In the genomic region with DNA sequence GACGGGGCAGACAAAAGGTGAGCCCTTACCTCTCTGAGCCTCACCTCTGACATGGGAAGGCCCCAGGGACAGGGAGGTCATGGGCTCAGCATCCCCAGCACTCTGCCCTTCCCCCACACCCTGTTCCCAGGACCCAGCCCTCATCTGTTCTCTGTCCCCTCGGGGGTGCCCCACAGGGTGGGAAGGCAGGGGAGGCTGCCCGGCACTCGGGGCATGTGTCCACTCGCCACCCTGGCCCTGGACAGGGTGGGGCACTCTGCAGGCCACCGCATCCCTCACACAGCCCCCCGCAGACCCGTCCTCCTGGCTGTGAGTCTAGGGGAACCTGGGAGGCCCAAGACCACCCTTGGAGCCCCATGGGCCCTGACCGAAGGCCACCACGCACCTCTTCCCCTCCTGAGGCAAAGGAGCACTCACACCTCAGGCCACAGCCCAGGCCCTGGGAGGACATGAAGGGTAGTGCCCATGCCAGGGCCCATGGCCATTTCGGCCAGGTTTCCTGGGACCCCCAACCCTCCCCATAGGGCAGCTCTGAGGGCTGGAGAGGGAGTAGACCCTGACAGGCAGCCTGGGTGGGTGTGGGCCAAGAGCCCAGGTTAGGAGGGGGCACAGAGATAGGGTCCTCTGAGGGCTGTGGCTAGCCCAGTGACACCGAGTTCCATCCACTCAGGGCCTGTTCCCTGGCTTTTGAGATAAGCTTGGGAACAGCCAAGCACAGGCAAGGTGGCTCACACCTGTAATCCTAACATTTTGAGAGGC, we compare ENCODE assay signal across 20 cellular contexts.
DNase-seq lines count a peak whose midpoint lies in the region; ATAC-seq and TF ChIP-seq lines count a peak whose summit lies in the region.
"Had no signal": no experiment of that assay in that cellular context is flagged by ENCODE, and none has a peak within 500 bp of the region (broad histone marks: within the 10 kb centered on the region; RNA-seq: fewer than 3 reads in every experiment).

No MANE protein-coding gene starts in this region.

- no peak for TF ChIP-seq CTCF in 22Rv1 (IDR thresholded peaks at IDR 0.05)
- no peak for TF ChIP-seq CTCF in HEK293 (tag by site-specific recombination; IDR thresholded peaks at IDR 0.05)
- TF ChIP-seq CTCF in lower lobe of right lung (IDR thresholded peaks at IDR 0.05), result no peak
- no peak for TF ChIP-seq CTCF in GM13977 (IDR thresholded peaks at IDR 0.05; ENCODE audit: extremely low read depth, insufficient read depth, missing control alignments)

- H3K4me3 ChIP-seq in HEK293 (ENCODE audit: low read depth, low read length) (no peak overlapping the region), lower lobe of right lung (no peak overlapping the region)
- H3K4me3 ChIP-seq: BLaER1, SJSA1 had no signal

- H3K4me1 ChIP-seq in HEK293 (ENCODE audit: control insufficient read depth, insufficient read depth, low read length) (no peaks in the 10 kb centered on the region), lower lobe of right lung (peaks cover 19% of the 10 kb centered on the region)
- H3K4me1 ChIP-seq: SJSA1 had no signal

- peak overlapping the region; percentile 59 for H3K27ac ChIP-seq in 22Rv1
- H3K27ac ChIP-seq in HEK293 (ENCODE audit: extremely low read depth, low read depth, low read length), result no peak overlapping the region
- peak overlapping the region; percentile 46 for H3K27ac ChIP-seq in lower lobe of right lung
- H3K27ac ChIP-seq: BLaER1, HL-60, KMS-11, SJSA1 had no signal

- in situ Hi-C loops in GM13977 (cut with MboI; ENCODE audit: low pct_unique_long_range_greater_than_20kb, low sequenced_read_pairs, unreplicated experiment), result loop anchor here (25.0 kb wide), 1 partner anchor 200 kb away; a partner anchor contains a TSS

- POLR2A ChIA-PET in HEK293 (lab: Yijun Ruan, JAX), result no interaction called here

- intact Hi-C loops in lower lobe of right lung (cut with DNase I), result no loop called here
- intact Hi-C loops in posterior vena cava (cut with DNase I), result loop anchor here (10.0 kb wide), 1 partner anchor 212 kb away; no protein-coding TSS in a partner anchor

- no peaks in the 10 kb centered on the region for H3K36me3 ChIP-seq in HEK293 (ENCODE audit: control insufficient read depth in 2 of 2, insufficient read depth in 1 of 2, low read length in 2 of 2)
- H3K36me3 ChIP-seq in lower lobe of right lung, result no peaks in the 10 kb centered on the region
- H3K36me3 ChIP-seq: BLaER1, SJSA1 had no signal

- CTCF ChIA-PET in HEK293 (lab: Yijun Ruan, JAX), result interaction anchor here (0.7 to 1.5 kb wide), 12 partner anchors 23 to 1044 kb away, joined by 3 to 17 read pairs (median 4); a partner anchor contains a TSS

- H3K9me3 ChIP-seq in HEK293 (ENCODE audit: control insufficient read depth, insufficient read depth, low read depth, low read length) (no peaks in the 10 kb centered on the region), lower lobe of right lung (no peaks in the 10 kb centered on the region)
- H3K9me3 ChIP-seq: BLaER1, SJSA1 had no signal

- H3K27me3 ChIP-seq in lower lobe of right lung (ENCODE audit: low read depth), result peaks cover 7% of the 10 kb centered on the region
- H3K27me3 ChIP-seq: BLaER1, SJSA1 had no signal

- peak in 1 of 2 donors; percentile 3 for ATAC-seq in lower lobe of right lung
- ATAC-seq in GM18909 (IDR thresholded peaks at IDR 0.05; ENCODE audit: poor library complexity, unreplicated experiment), result no peak
- ATAC-seq: Right ventricle myocardium inferior had no signal

- no peak for DNase-seq in lower lobe of right lung
- DNase-seq in posterior vena cava (ENCODE audit: low spot score), result peak; percentile 50
- DNase-seq in GM13977 (ENCODE audit: low spot score), result no peak
- no peak for DNase-seq in NCI-H446 treated with DMSO at 0.1 percent for 48 hours (lab: John Stamatoyannopoulos, UW)
- DNase-seq in NCI-H69 (lab: John Stamatoyannopoulos, UW), result no peak
- DNase-seq: CD4-positive, CD25-positive, alpha-beta regulatory T cell; GOT3; MM.1S; NCI-H2029; NCI-H446; NCI-H526; OCI-M1 had no signal

TF ChIP-seq in HEK293, 187 proteins besides CTCF, POLR2A, EP300 and RAD21:
- TF ChIP-seq GLIS1 (tag by site-specific recombination; IDR thresholded peaks at IDR 0.05) (peak; percentile 37; the same call in 1 of the 2 replicates), GLIS2 (tag by site-specific recombination; IDR thresholded peaks at IDR 0.05) (peak; percentile 68), ZNF701 (tag by site-specific recombination; IDR thresholded peaks at IDR 0.05) (no peak)
